In the genomic region with DNA sequence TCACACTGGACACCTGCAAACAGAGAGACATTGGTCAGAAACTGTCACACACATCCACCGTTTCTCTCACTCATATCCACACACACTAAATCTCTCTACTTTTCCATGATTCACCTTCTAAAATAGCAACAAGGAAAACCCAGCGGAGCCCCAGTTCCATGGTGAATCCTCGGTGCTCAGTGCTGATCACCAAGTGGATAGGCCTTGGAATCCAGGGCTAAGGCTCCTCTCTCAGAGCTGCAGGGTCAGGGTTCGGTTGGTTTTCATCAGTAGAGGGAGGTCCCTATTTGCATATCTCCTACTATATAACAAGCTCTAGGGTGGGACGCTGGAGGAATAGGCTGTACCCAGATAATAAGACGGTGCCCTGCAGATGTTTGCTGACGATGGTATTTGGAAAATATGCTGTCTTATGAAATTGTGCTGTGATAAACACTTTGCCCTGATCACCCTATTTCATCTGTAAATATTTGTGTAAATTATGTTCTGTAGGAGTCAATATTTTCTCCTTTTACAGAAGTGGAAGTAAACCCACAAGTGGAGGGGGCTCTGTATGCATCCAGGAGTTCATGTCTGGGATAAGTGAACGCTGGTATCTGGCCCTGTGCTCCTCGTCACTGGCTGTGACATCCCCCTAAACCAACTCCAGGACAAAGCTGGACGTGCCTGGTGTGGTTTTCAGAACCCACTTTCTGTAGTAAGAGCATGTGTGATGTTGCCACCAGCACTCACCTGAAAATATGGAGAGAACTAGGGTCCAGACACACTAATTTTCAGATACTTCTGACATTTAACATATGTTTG, we compare ENCODE assay signal across 23 cellular contexts.
"Had no signal": no experiment of that assay in that cellular context is flagged by ENCODE, and none has a peak within 500 bp of the region (broad histone marks: within the 10 kb centered on the region; RNA-seq: fewer than 3 reads in every experiment).

No MANE protein-coding gene starts in this region.

- H3K4me3 ChIP-seq: adrenal gland, ascending aorta, hepatocyte, neural progenitor cell, right lobe of liver, skin epidermis, stomach, suprapubic skin, tibial nerve had no signal

- H3K27ac ChIP-seq: adrenal gland, ascending aorta, brain microvascular endothelial cell, hepatocyte, neural progenitor cell, right lobe of liver, skin epidermis, stomach, suprapubic skin, tibial nerve, VCaP had no signal

- H3K36me3 ChIP-seq: adrenal gland, ascending aorta, brain microvascular endothelial cell, neural progenitor cell, right lobe of liver, stomach, suprapubic skin, tibial nerve had no signal

- H2AFZ ChIP-seq: hepatocyte, neural progenitor cell had no signal

- H3K4me2 ChIP-seq: hepatocyte, neural progenitor cell had no signal

- H3K9me3 ChIP-seq: adrenal gland, ascending aorta, right lobe of liver, stomach, suprapubic skin, tibial nerve had no signal

- H3K4me3 Mint-ChIP-seq: activated CD8-positive, alpha-beta T cell treated with anti-CD3 and anti-CD28 coated beads, Interleukin-2, amount 10 ng/mL, durations not matched to agents 7 days and 5 days; activated naive CD8-positive, alpha-beta T cell; activated T-helper 1 cell treated with anti-CD3 and anti-CD28 coated beads, Interleukin-12 subunit alpha, Interleukin-12 subunit beta, Interleukin-2, Interleukin-4 antibody, amounts not matched to agents 30 ng/mL and 10 ng/mL and 1 ng/mL, durations not matched to agents 14 hours and 24 hours and 36 hours; neural progenitor cell; T-helper 2 cell treated with Interferon-gamma antibody and Interleukin-4, amounts not matched to agents 5 μg/mL and 100 μg/mL, for 36 hours had no signal

- H3K4me1 Mint-ChIP-seq: neural progenitor cell had no signal

- H3K27me3 ChIP-seq: ascending aorta, brain microvascular endothelial cell, hepatocyte, neural progenitor cell, right lobe of liver, suprapubic skin, tibial nerve had no signal

- ATAC-seq: activated CD8-positive, alpha-beta T cell treated with anti-CD3 and anti-CD28 coated beads, Interleukin-2, amount 10 ng/mL, durations not matched to agents 7 days and 5 days; left ventricle myocardium superior; right lobe of liver had no signal

- DNase-seq: activated CD4-positive, CD25-positive, alpha-beta regulatory T cell treated with anti-CD3 and anti-CD28 coated beads, Interleukin-2, amount 50 U/mL, for 72 hours; adrenal gland; brain microvascular endothelial cell; caudate nucleus; dermis blood vessel endothelial cell; effector CD8-positive, alpha-beta T cell; glutamatergic neuron; kidney glomerular epithelial cell; left ventricle myocardium superior; posterior cingulate gyrus; right lobe of liver; stomach had no signal

- H3K36me3 Mint-ChIP-seq: activated naive CD8-positive, alpha-beta T cell; neural progenitor cell had no signal

- H3K9ac ChIP-seq: neural progenitor cell had no signal

- H3K79me2 ChIP-seq: hepatocyte had no signal

- H3K27ac Mint-ChIP-seq: activated CD8-positive, alpha-beta T cell treated with anti-CD3 and anti-CD28 coated beads, Interleukin-2, amount 10 ng/mL, durations not matched to agents 7 days and 5 days; activated naive CD8-positive, alpha-beta T cell; activated T-helper 1 cell treated with anti-CD3 and anti-CD28 coated beads, Interleukin-12 subunit alpha, Interleukin-12 subunit beta, Interleukin-2, Interleukin-4 antibody, amounts not matched to agents 30 ng/mL and 10 ng/mL and 1 ng/mL, durations not matched to agents 14 hours and 24 hours and 36 hours; neural progenitor cell; T-helper 2 cell treated with Interferon-gamma antibody and Interleukin-4, amounts not matched to agents 5 μg/mL and 100 μg/mL, for 36 hours had no signal

- H3K9me3 Mint-ChIP-seq: activated T-helper 1 cell treated with anti-CD3 and anti-CD28 coated beads, Interleukin-12 subunit alpha, Interleukin-12 subunit beta, Interleukin-2, Interleukin-4 antibody, amounts not matched to agents 30 ng/mL and 10 ng/mL and 1 ng/mL, durations not matched to agents 14 hours and 24 hours and 36 hours had no signal

- H3K4me1 ChIP-seq: adrenal gland, ascending aorta, neural progenitor cell, right lobe of liver, stomach, suprapubic skin, tibial nerve had no signal
